20 cellular contexts compared by ENCODE assay signal in the genomic region with DNA sequence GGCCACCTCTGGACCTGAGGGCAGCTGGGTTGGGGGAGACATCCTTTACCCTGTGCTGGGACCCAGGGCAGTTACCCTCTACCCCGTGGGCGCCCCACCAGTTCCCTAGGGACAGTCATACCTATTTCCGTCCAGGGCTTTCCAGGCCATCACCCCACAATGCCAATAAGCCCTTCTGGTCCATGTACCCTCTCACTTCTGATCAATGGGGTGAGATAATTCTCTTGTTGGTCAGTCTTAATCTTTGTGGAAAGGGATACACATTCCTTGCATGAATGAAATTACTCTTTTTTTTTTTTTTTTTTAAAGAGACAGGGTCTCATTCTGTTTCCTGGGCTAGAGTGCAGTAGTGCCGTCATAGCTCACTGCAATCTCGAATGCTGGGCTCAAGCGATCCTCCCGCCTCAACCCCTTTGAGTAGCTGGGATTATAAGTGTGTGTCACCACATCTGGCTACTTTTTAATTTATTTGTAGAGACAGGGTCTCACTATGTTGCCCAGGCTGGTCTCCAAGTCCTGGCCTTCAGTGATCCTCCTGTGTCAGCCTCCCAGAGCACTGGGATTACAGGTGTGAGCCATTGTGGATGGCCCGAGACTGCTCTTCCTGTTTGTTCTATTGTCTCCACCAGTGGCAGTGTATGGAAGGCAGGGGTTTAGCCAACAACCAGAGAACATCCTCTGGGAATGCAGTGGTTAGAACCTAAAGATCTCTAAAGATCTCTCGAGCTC.
"Had no signal": no experiment of that assay in that cellular context is flagged by ENCODE, and none has a peak within 500 bp of the region (broad histone marks: within the 10 kb centered on the region; RNA-seq: fewer than 3 reads in every experiment).

No MANE protein-coding gene starts in this region.

- H3K9me3 Mint-ChIP-seq: activated T-helper 1 cell treated with anti-CD3 and anti-CD28 coated beads, Interleukin-12 subunit alpha, Interleukin-12 subunit beta, Interleukin-2, Interleukin-4 antibody, amounts not matched to agents 30 ng/mL and 10 ng/mL and 1 ng/mL, durations not matched to agents 14 hours and 24 hours and 36 hours; natural killer cell; T-helper 1 cell treated with Interleukin-12 subunit alpha and Interleukin-12 subunit beta and Interleukin-4 antibody, amounts not matched to agents 30 μg/mL and 1 μg/mL, for 36 hours had no signal

- H3K4me1 ChIP-seq: foreskin keratinocyte, pancreas, uterus had no signal

- H3K4me3 ChIP-seq: cardiac muscle cell, heart left ventricle, pancreas, sigmoid colon, uterus had no signal

- ATAC-seq: foreskin keratinocyte, heart left ventricle, natural killer cell, pancreas had no signal

- H3K27ac ChIP-seq: cardiac muscle cell, foreskin keratinocyte, neutrophil, pancreas, sigmoid colon, uterus had no signal

- H3K36me3 ChIP-seq: cardiac muscle cell, heart left ventricle, neutrophil, pancreas, sigmoid colon, uterus had no signal

- DNase-seq: activated CD4-positive, CD25-positive, alpha-beta regulatory T cell treated with anti-CD3 and anti-CD28 coated beads, Interleukin-2, amount 50 U/mL, for 72 hours; activated CD8-positive, alpha-beta memory T cell treated with anti-CD3 and anti-CD28 coated beads for 24 hours; amniotic stem cell; dermis blood vessel endothelial cell; effector memory CD4-positive, alpha-beta T cell; foreskin keratinocyte; heart left ventricle; immature natural killer cell; kidney glomerular epithelial cell; natural killer cell; pancreas; sigmoid colon; stimulated activated CD8-positive, alpha-beta memory T cell treated with anti-CD3 and anti-CD28 coated beads, Interleukin-4, amount 100 ng/mL, for 48 hours; stimulated activated naive CD4-positive, alpha-beta T cell; uterus had no signal

- H3K27me3 ChIP-seq: uterus had no signal

- H3K27ac Mint-ChIP-seq: activated naive CD8-positive, alpha-beta T cell; activated T-helper 1 cell treated with anti-CD3 and anti-CD28 coated beads, Interleukin-12 subunit alpha, Interleukin-12 subunit beta, Interleukin-2, Interleukin-4 antibody, amounts not matched to agents 30 ng/mL and 10 ng/mL and 1 ng/mL, durations not matched to agents 14 hours and 24 hours and 36 hours; immature natural killer cell; natural killer cell; T-helper 1 cell treated with Interleukin-12 subunit alpha and Interleukin-12 subunit beta and Interleukin-4 antibody, amounts not matched to agents 30 μg/mL and 1 μg/mL, for 36 hours had no signal

- H3K9me3 ChIP-seq: heart left ventricle, neutrophil, pancreas, sigmoid colon, uterus had no signal

- H3K4me3 Mint-ChIP-seq: activated naive CD8-positive, alpha-beta T cell; activated T-helper 1 cell treated with anti-CD3 and anti-CD28 coated beads, Interleukin-12 subunit alpha, Interleukin-12 subunit beta, Interleukin-2, Interleukin-4 antibody, amounts not matched to agents 30 ng/mL and 10 ng/mL and 1 ng/mL, durations not matched to agents 14 hours and 24 hours and 36 hours; immature natural killer cell; natural killer cell; T-helper 1 cell treated with Interleukin-12 subunit alpha and Interleukin-12 subunit beta and Interleukin-4 antibody, amounts not matched to agents 30 μg/mL and 1 μg/mL, for 36 hours had no signal

- H3K4me1 Mint-ChIP-seq: immature natural killer cell, natural killer cell had no signal

- H3K36me3 Mint-ChIP-seq: activated naive CD8-positive, alpha-beta T cell; immature natural killer cell; natural killer cell had no signal
